In the genomic region with DNA sequence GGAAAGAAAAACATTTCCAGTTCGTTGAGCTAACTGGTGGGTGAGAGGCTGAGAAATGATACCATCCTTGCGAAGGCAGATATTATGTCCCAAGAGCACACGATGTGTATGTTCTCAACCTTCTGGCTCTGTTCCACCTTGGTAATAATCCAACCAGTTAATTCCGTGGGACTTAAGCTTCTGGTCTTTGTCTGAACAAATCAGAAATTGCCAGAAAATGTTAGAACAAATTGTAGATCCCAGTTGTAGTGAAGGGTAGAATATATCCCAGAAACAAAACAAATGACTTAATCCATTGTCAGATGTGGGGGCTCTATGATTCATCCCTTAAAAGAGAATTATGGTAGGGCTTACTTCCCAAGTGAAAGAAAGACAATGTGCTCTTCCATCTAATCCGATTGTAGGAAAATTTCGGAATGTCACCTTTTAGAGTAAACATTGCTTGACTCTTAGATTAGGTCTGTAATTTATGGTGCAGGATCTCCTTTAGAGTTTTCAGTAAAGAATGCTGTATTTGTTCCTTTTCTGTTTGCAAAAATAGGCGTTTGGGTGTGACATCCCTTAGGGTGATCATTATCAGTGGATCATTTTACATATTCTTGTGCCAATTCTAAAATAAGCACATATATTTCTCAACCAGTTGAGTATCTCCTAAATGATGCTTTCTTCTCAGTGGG, we compare ENCODE assay signal across 8 cellular contexts.
A peak's percentile ranks its signal among the peaks of the same experiment; 100 is the strongest.
DNase-seq lines count a peak whose midpoint lies in the region; ATAC-seq and TF ChIP-seq lines count a peak whose summit lies in the region.

No MANE protein-coding gene starts in this region.

- TF ChIP-seq POLR2A in spleen (IDR thresholded peaks at IDR 0.05): no peak

- peaks cover 20 to 58% (median 45%) of the 10 kb centered on the region in 6 donors for H3K4me1 ChIP-seq in spleen

- peak overlapping the region; percentile 84 for H3K4me3 Mint-ChIP-seq in activated T-helper 1 cell treated with anti-CD3 and anti-CD28 coated beads, Interleukin-12 subunit alpha, Interleukin-12 subunit beta, Interleukin-2, Interleukin-4 antibody, amounts not matched to agents 30 ng/mL and 10 ng/mL and 1 ng/mL, durations not matched to agents 14 hours and 24 hours and 36 hours

- H3K4me1 Mint-ChIP-seq in activated T-helper 1 cell treated with anti-CD3 and anti-CD28 coated beads, Interleukin-12 subunit alpha, Interleukin-12 subunit beta, Interleukin-2, Interleukin-4 antibody, amounts not matched to agents 30 ng/mL and 10 ng/mL and 1 ng/mL, durations not matched to agents 14 hours and 24 hours and 36 hours (ENCODE audit: low read depth): peaks cover 43% of the 10 kb centered on the region

- no peaks in the 10 kb centered on the region for H3K27me3 ChIP-seq in spleen (replicated peaks in 1 of 7)

- ATAC-seq in Right ventricle myocardium inferior (peak; percentile 51), left ventricle myocardium superior (peak; percentile 73), HG03045 (IDR thresholded peaks at IDR 0.05; ENCODE audit: unreplicated experiment) (no peak)

- H3K27me3 Mint-ChIP-seq in activated T-helper 1 cell treated with anti-CD3 and anti-CD28 coated beads, Interleukin-12 subunit alpha, Interleukin-12 subunit beta, Interleukin-2, Interleukin-4 antibody, amounts not matched to agents 30 ng/mL and 10 ng/mL and 1 ng/mL, durations not matched to agents 14 hours and 24 hours and 36 hours (ENCODE audit: insufficient read depth): no peaks in the 10 kb centered on the region

- H3K4me3 ChIP-seq in spleen: peak overlapping the region in 3 of 8 donors; percentile 2 to 53 (median 21)

- no peak for DNase-seq in Right ventricle myocardium inferior (ENCODE audit: missing footprints)
- DNase-seq in cardiac septum (ENCODE audit: low spot score): no peak
- no peak for DNase-seq in activated T-helper 1 cell treated with anti-CD3 and anti-CD28 coated beads, Interleukin-12 subunit alpha, Interleukin-12 subunit beta, Interleukin-2, Interleukin-4 antibody, amounts not matched to agents 30 ng/mL and 10 ng/mL and 1 ng/mL, durations not matched to agents 14 hours and 24 hours and 36 hours (ENCODE audit: low spot score)
- no peak for DNase-seq in left ventricle myocardium superior
- DNase-seq in spleen: no peak
- DNase-seq in SK-N-DZ (ENCODE audit: low spot score): no peak
- DNase-seq in NCI-H2081 (lab: John Stamatoyannopoulos, UW): no peak

- intact Hi-C loops in Right ventricle myocardium inferior (cut with DNase I) (loop anchor here (5.0 to 10.0 kb wide), 3 partner anchors 39 to 231 kb away; no protein-coding TSS in a partner anchor), cardiac septum (cut with DNase I) (loop anchor here (2.0 to 10.0 kb wide), 4 partner anchors 39 to 246 kb away; no protein-coding TSS in a partner anchor), left ventricle myocardium superior (cut with micrococcal nuclease) (no loop called here), spleen (cut with DNase I; ENCODE audit: low total_unique reads) (no loop called here)
- intact Hi-C loops in activated T-helper 1 cell treated with anti-CD3 and anti-CD28 coated beads, Interleukin-12 subunit alpha, Interleukin-12 subunit beta, Interleukin-2, Interleukin-4 antibody, amounts not matched to agents 30 ng/mL and 10 ng/mL and 1 ng/mL, durations not matched to agents 14 hours and 24 hours and 36 hours (cut with micrococcal nuclease): loop anchor here (2.0 to 5.0 kb wide), 3 partner anchors 15 to 73 kb away; no protein-coding TSS in a partner anchor

- H3K36me3 Mint-ChIP-seq in activated T-helper 1 cell treated with anti-CD3 and anti-CD28 coated beads, Interleukin-12 subunit alpha, Interleukin-12 subunit beta, Interleukin-2, Interleukin-4 antibody, amounts not matched to agents 30 ng/mL and 10 ng/mL and 1 ng/mL, durations not matched to agents 14 hours and 24 hours and 36 hours (ENCODE audit: low read depth): peaks cover 4% of the 10 kb centered on the region

- peak overlapping the region; percentile 79 to 91 (median 86) for H3K27ac ChIP-seq in spleen

- H3K36me3 ChIP-seq in spleen: no peaks in the 10 kb centered on the region

- H3K9me3 Mint-ChIP-seq in activated T-helper 1 cell treated with anti-CD3 and anti-CD28 coated beads, Interleukin-12 subunit alpha, Interleukin-12 subunit beta, Interleukin-2, Interleukin-4 antibody, amounts not matched to agents 30 ng/mL and 10 ng/mL and 1 ng/mL, durations not matched to agents 14 hours and 24 hours and 36 hours: peaks cover 9% of the 10 kb centered on the region

- WGBS in spleen, 5 donors: 53 to 68% (median 64%) methylated on average over 7 of the region's 7 CpGs

- no peaks in the 10 kb centered on the region for H3K9me3 ChIP-seq in spleen

- peak overlapping the region; percentile 90 for H3K27ac Mint-ChIP-seq in activated T-helper 1 cell treated with anti-CD3 and anti-CD28 coated beads, Interleukin-12 subunit alpha, Interleukin-12 subunit beta, Interleukin-2, Interleukin-4 antibody, amounts not matched to agents 30 ng/mL and 10 ng/mL and 1 ng/mL, durations not matched to agents 14 hours and 24 hours and 36 hours

- no peak for TF ChIP-seq CTCF in spleen (IDR thresholded peaks at IDR 0.05 in 8 of 11, conservative IDR thresholded peaks at IDR 0.05 in 3 of 11)

Comparison
In these comparisons a context has a peak if more than half of its experiments do, and no peak if none do; other contexts are left out.
1. intact Hi-C loops: an anchor here in Right ventricle myocardium inferior (5.0 to 10.0 kb wide), cardiac septum (2.0 to 10.0 kb wide) and activated T-helper 1 cell treated with anti-CD3 and anti-CD28 coated beads, Interleukin-12 subunit alpha, Interleukin-12 subunit beta, Interleukin-2, Interleukin-4 antibody, amounts not matched to agents 30 ng/mL and 10 ng/mL and 1 ng/mL, durations not matched to agents 14 hours and 24 hours and 36 hours (2.0 to 5.0 kb wide); none called in left ventricle myocardium superior and spleen.